ENCODE assay signal across 8 cellular contexts in the genomic region with DNA sequence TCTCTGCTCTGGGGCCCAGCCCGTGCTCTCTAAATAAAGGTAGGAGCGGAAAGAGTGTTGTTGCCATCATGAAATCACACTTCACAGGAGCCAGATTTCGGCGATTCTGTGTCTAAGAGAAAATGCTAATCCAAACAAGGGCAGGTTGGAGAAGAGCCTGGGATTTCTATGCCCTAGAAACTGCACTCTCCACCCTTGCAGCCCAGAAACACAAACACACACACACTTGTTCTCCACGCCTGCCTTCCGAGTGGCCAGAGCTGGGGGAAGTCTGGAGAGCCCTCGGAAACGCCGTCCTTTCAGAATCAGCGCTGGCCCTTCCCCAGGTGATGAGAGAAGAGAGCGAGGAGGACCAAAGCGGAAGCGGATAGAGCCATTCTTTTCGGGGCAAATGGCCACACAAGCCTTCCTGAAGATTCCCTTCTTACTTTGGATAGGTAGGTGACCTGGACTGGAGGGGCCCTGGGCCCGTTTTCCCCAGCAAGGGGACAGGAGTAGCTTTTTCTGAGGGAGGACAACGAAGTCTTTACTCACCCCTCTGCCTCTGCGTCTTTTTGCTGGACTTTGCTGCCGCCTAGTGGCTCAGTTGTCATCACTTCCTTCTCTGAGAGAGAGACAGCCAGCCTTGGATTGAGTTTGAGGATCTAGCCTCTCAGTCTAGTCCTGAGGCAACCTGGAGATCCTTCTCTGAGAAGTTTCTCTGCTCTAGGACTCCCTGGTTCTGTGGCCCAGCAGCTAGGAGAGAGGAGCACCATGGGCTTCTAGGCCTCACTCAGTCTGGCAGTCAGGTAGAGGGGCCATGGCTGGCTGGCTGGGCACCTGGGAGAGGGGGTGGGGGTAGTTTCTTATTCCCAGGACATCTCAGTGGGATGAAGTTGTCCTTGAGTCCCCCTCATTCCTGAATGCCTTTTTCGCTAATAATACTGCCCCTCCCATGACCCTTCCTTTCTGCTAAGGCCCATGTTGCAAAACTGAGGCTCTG. TPM values are rescaled to one million over a fixed set of nuclear protein-coding genes. Genes with fewer than 3 reads are reported as not detected.
DNase-seq lines count a peak whose midpoint lies in the region; ATAC-seq and TF ChIP-seq lines count a peak whose summit lies in the region.

No MANE protein-coding gene starts in this region.

- H3K36me3 ChIP-seq in duodenal mucosa (ENCODE audit: control insufficient read depth in 1 of 2, insufficient read depth in 2 of 2, low read length in 2 of 2) = no peaks in the 10 kb centered on the region

- H3K9ac ChIP-seq in duodenal mucosa (ENCODE audit: low read depth in 1 of 2, low read length in 2 of 2) = peak overlapping the region; percentile 45 to 61

- intact Hi-C loops in lower leg skin (cut with DNase I; ENCODE audit: low total_unique reads) = no loop called here

- TF ChIP-seq CTCF in GM12864 (IDR thresholded peaks at IDR 0.05; ENCODE audit: low read depth, low read length, missing control alignments) = peak; percentile 96
- TF ChIP-seq CTCF in lower leg skin (IDR thresholded peaks at IDR 0.05) = peak in 1 of 3 donors; percentile 60

- H3K27me3 ChIP-seq in duodenal mucosa (ENCODE audit: control insufficient read depth in 1 of 2, insufficient read depth in 2 of 2, low read length in 2 of 2) = no peaks in the 10 kb centered on the region

- peaks cover 8 to 16% of the 10 kb centered on the region in 2 donors for H3K4me1 ChIP-seq in duodenal mucosa (ENCODE audit: control insufficient read depth in 1 of 2, insufficient read depth in 2 of 2, low read length in 2 of 2)

- no peaks in the 10 kb centered on the region for H3K9me3 ChIP-seq in duodenal mucosa (ENCODE audit: control insufficient read depth in 1 of 2, low read length in 2 of 2)

- TF ChIP-seq POLR2A in lower leg skin (IDR thresholded peaks at IDR 0.05) = no peak

- H3K4me3 ChIP-seq in GM12864 (ENCODE audit: low read depth, low read length) (peak overlapping the region; percentile 49), duodenal mucosa (ENCODE audit: low read depth in 1 of 2, low read length in 2 of 2) (peak overlapping the region; percentile 74), lower leg skin (ENCODE audit: low read depth, poor library complexity, severe bottlenecking) (no peak overlapping the region)

- peak; percentile 75 for ATAC-seq in HG03354 (IDR thresholded peaks at IDR 0.05; ENCODE audit: poor library complexity, severe bottlenecking, unreplicated experiment)

- DNase-seq in GM12864 (ENCODE audit: low read depth) = peak; percentile 48
- DNase-seq in NCI-H69 (lab: John Stamatoyannopoulos, UW) = peak; percentile 82
- peak; percentile 87 to 90 for DNase-seq in activated CD4-positive, alpha-beta T cell treated with anti-CD3 and anti-CD28 coated beads, Interleukin-2, amount 50 U/mL, for 48 hours
- DNase-seq in lower leg skin (ENCODE audit: low spot score in 2 of 2) = peak; percentile 82 to 96
- DNase-seq in stimulated activated CD4-positive, alpha-beta T cell treated with anti-CD3 and anti-CD28 coated beads, Interleukin-4, amount 100 ng/mL, for 4 hours = peak; percentile 77 to 80
- no peak for DNase-seq in OCI-M2 (lab: John Stamatoyannopoulos, UW; ENCODE audit: unreplicated experiment)

- no peak overlapping the region for H3K27ac ChIP-seq in duodenal mucosa (ENCODE audit: low read depth, low read length)

- 3 to 4% methylated on average over 19 of the region's 19 CpGs for WGBS in lower leg skin, 2 donors

RNA-seq across cellular contexts. Expression of a gene that starts 37.7 kb away (rescaled TPM):
- total RNA-seq in lower leg skin = 1 to 10 TPM in 2 of 4 donors, under 1 TPM in 2; 0.30 to 2.2 (median 0.91) TPM

RNA-seq across cellular contexts. Expression of a gene that starts 38.0 kb away (rescaled TPM):
- 10 to 100 TPM; 50.8 to 68.3 (median 59.5) TPM for total RNA-seq in lower leg skin

RNA-seq across cellular contexts. Expression of a gene that starts 41.7 kb away (rescaled TPM):
- 1 to 10 TPM; 4.6 to 5.9 (median 5.1) TPM for total RNA-seq in lower leg skin
